ENCODE assay signal across 29 cellular contexts in the genomic region with DNA sequence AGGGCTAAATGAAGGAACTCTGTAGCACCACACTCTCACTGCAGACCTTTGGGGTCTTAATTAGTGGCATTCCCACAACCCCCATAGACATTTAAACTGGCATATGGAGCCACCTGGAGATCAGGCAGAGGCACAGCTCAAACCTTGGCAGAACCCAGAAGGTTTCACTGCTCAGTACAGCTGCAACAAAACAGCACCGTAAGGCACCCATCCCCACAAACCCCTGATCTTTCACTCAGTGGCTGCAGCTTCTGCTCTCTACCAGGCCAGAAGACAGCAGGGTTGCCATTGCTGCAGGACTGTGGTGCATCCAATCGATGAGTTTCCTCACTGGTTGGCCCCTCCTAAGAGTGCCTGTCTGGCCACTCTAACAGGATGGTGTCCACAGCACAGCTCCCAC.
"Had no signal": no experiment of that assay in that cellular context is flagged by ENCODE, and none has a peak within 500 bp of the region (broad histone marks: within the 10 kb centered on the region; RNA-seq: fewer than 3 reads in every experiment).

No MANE protein-coding gene starts in this region.

- H3K27me3 ChIP-seq: brain microvascular endothelial cell, dorsolateral prefrontal cortex had no signal

- DNase-seq: activated B cell treated with CpG ODN at 0.5 μM for 24 hours; activated CD4-positive, alpha-beta T cell treated with anti-CD3 and anti-CD28 coated beads for 48 hours; activated CD4-positive, alpha-beta T cell treated with anti-CD3 and anti-CD28 coated beads, Interleukin-2, amount 50 U/mL, for 1 hour; activated CD4-positive, alpha-beta T cell treated with anti-CD3 and anti-CD28 coated beads, Interleukin-2, amount 50 U/mL, for 48 hours; activated CD8-positive, alpha-beta memory T cell treated with anti-CD3 and anti-CD28 coated beads for 24 hours; activated CD8-positive, alpha-beta T cell treated with anti-CD3 and anti-CD28 coated beads for 36 hours; activated effector memory CD4-positive, alpha-beta T cell treated with Interleukin-2 at 50 U/mL for 16 hours; activated gamma-delta T cell treated with Interleukin-2 at 50 U/mL for 16 hours; activated naive CD4-positive, alpha-beta T cell treated with anti-CD3 and anti-CD28 coated beads, Interleukin-2, amount 50 U/mL, for 16 hours; activated naive CD4-positive, alpha-beta T cell treated with Interleukin-2 at 50 U/mL for 16 hours; activated T-cell treated with anti-CD3 and anti-CD28 coated beads, Interleukin-2, amount 50 U/mL, for 4 hours; brain microvascular endothelial cell; dorsolateral prefrontal cortex; effector memory CD4-positive, alpha-beta T cell; endodermal cell; foreskin fibroblast; head of caudate nucleus; WERI-Rb-1 had no signal

- H3K36me3 Mint-ChIP-seq: activated naive CD8-positive, alpha-beta T cell had no signal

- H3K4me3 Mint-ChIP-seq: activated B cell treated with CpG ODN at 0.5 μM for 24 hours; activated CD8-positive, alpha-beta T cell treated with anti-CD3 and anti-CD28 coated beads for 36 hours; activated naive CD8-positive, alpha-beta T cell; activated T-cell treated with anti-CD3 and anti-CD28 coated beads, Interleukin-2, amount 50 U/mL, for 4 hours; activated T-helper 17 cell treated with anti-CD3 and anti-CD28 coated beads, Interleukin-2, amount 50 U/mL, for 72 hours; central memory CD8-positive, alpha-beta T cell; dendritic cell treated with granulocyte-macrophage colony-stimulating factor and Interleukin-4, amounts not matched to agents 40 ng/mL and 50 ng/mL, for 4 days; endodermal cell had no signal

- H3K36me3 ChIP-seq: brain microvascular endothelial cell, WERI-Rb-1 had no signal

- H3K27me3 Mint-ChIP-seq: activated B cell treated with CpG ODN at 0.5 μM for 24 hours; activated CD8-positive, alpha-beta T cell treated with anti-CD3 and anti-CD28 coated beads for 36 hours; activated T-helper 17 cell treated with anti-CD3 and anti-CD28 coated beads, Interleukin-2, amount 50 U/mL, for 72 hours; central memory CD8-positive, alpha-beta T cell; dendritic cell treated with granulocyte-macrophage colony-stimulating factor and Interleukin-4, amounts not matched to agents 40 ng/mL and 50 ng/mL, for 4 days had no signal

- H3K4me3 ChIP-seq: coronary artery, dorsolateral prefrontal cortex had no signal

- ATAC-seq: activated CD4-positive, CD25-positive, alpha-beta regulatory T cell treated with anti-CD3 and anti-CD28 coated beads, Interleukin-2, amount 50 U/mL, for 24 hours; activated CD8-positive, alpha-beta T cell treated with anti-CD3 and anti-CD28 coated beads for 36 hours; activated T-cell treated with anti-CD3 and anti-CD28 coated beads, Interleukin-2, amount 50 U/mL, for 4 hours; activated T-helper 17 cell treated with anti-CD3 and anti-CD28 coated beads, Interleukin-2, amount 50 U/mL, for 72 hours; esophagus mucosa had no signal

- H3K27ac Mint-ChIP-seq: activated B cell treated with CpG ODN at 0.5 μM for 24 hours; activated CD8-positive, alpha-beta T cell treated with anti-CD3 and anti-CD28 coated beads for 36 hours; activated naive CD8-positive, alpha-beta T cell; activated T-helper 17 cell treated with anti-CD3 and anti-CD28 coated beads, Interleukin-2, amount 50 U/mL, for 72 hours; dendritic cell treated with granulocyte-macrophage colony-stimulating factor and Interleukin-4, amounts not matched to agents 40 ng/mL and 50 ng/mL, for 4 days; endodermal cell had no signal

- H3K27ac ChIP-seq: brain microvascular endothelial cell, coronary artery, dorsolateral prefrontal cortex, WERI-Rb-1 had no signal

- FAIRE-seq: astrocyte, bronchial epithelial cell, frontal cortex, TTC549 had no signal

- H3K4me1 Mint-ChIP-seq: activated B cell treated with CpG ODN at 0.5 μM for 24 hours; activated T-helper 17 cell treated with anti-CD3 and anti-CD28 coated beads, Interleukin-2, amount 50 U/mL, for 72 hours; central memory CD8-positive, alpha-beta T cell had no signal
